ENCODE assay signal across 1 cellular context in the genomic region with DNA sequence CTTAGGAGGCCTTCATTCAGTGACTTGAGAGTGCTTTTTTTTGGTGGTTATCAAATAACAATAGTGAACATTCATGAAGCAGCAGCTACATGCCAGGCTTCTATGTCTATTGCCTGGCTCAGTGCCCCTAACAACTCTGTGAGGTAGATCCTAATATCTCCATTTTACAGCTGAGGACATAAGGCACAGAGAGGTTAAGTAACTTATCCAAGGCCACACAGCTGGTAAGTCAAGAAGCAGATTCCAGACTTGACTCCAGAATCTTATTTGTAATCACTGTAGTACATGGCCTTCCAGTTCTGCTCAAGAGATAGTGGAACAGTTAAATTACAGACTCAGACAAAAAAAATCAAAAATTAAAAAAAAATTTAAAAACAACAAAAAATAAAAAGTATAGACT.
A peak's percentile ranks its signal among the peaks of the same experiment; 100 is the strongest.
TF ChIP-seq lines count a peak whose summit lies in the region.

No MANE protein-coding gene starts in this region.

TF ChIP-seq in K562, 482 proteins besides CTCF, POLR2A, EP300 and RAD21 (continued from another document):
- TF ChIP-seq, protein P1, sequence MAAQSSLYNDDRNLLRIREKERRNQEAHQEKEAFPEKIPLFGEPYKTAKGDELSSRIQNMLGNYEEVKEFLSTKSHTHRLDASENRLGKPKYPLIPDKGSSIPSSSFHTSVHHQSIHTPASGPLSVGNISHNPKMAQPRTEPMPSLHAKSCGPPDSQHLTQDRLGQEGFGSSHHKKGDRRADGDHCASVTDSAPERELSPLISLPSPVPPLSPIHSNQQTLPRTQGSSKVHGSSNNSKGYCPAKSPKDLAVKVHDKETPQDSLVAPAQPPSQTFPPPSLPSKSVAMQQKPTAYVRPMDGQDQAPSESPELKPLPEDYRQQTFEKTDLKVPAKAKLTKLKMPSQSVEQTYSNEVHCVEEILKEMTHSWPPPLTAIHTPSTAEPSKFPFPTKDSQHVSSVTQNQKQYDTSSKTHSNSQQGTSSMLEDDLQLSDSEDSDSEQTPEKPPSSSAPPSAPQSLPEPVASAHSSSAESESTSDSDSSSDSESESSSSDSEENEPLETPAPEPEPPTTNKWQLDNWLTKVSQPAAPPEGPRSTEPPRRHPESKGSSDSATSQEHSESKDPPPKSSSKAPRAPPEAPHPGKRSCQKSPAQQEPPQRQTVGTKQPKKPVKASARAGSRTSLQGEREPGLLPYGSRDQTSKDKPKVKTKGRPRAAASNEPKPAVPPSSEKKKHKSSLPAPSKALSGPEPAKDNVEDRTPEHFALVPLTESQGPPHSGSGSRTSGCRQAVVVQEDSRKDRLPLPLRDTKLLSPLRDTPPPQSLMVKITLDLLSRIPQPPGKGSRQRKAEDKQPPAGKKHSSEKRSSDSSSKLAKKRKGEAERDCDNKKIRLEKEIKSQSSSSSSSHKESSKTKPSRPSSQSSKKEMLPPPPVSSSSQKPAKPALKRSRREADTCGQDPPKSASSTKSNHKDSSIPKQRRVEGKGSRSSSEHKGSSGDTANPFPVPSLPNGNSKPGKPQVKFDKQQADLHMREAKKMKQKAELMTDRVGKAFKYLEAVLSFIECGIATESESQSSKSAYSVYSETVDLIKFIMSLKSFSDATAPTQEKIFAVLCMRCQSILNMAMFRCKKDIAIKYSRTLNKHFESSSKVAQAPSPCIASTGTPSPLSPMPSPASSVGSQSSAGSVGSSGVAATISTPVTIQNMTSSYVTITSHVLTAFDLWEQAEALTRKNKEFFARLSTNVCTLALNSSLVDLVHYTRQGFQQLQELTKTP (IDR thresholded peaks at IDR 0.05; ENCODE audit: low read depth in 1 of 2, partially characterized antibody in 2 of 2), result no peak
- TF ChIP-seq ZNF766 (CRISPR knock-in tag; conservative IDR thresholded peaks at IDR 0.05) (no peak), HIVEP1 (CRISPR knock-in tag; IDR thresholded peaks at IDR 0.05) (no peak), PRPF4 (IDR thresholded peaks at IDR 0.05; ENCODE audit: insufficient read depth, low read depth, low read length, poor library complexity, severe bottlenecking) (no peak), ZFP36 (IDR thresholded peaks at IDR 0.05; ENCODE audit: low read depth, low read length, partially characterized antibody) (peak; percentile 80), MYC (IDR thresholded peaks at IDR 0.05; ENCODE audit: low read depth, low read length) (no peak), MYC (CRISPR knock-in tag; IDR thresholded peaks at IDR 0.05; ENCODE audit: borderline replicate concordance, low read depth) (no peak), SOX6 (IDR thresholded peaks at IDR 0.05) (no peak), YY1 (IDR thresholded peaks at IDR 0.05; ENCODE audit: borderline replicate concordance in 1 of 3, control insufficient read depth in 1 of 3, extremely low read depth in 1 of 3, insufficient read depth in 3 of 3, insufficient read length in 1 of 3, insufficient replicate concordance in 2 of 3, low read depth in 1 of 3, low read length in 2 of 3) (no peak), ZNF134 (CRISPR knock-in tag; conservative IDR thresholded peaks at IDR 0.05) (no peak), ADNP (tag; IDR thresholded peaks at IDR 0.05) (peak; percentile 92), NONO (IDR thresholded peaks at IDR 0.05; ENCODE audit: low read depth in 2 of 2, low read length in 1 of 2) (no peak), ZNF717 (CRISPR knock-in tag; IDR thresholded peaks at IDR 0.05) (no peak), NFE2L1 (tag; IDR thresholded peaks at IDR 0.05; ENCODE audit: borderline replicate concordance, low read depth) (no peak), ZNF384 (IDR thresholded peaks at IDR 0.05; ENCODE audit: low read depth, low read length) (no peak), BCOR (IDR thresholded peaks at IDR 0.05) (peak; percentile 98), ARID2 (IDR thresholded peaks at IDR 0.05) (no peak), ZNF174 (CRISPR knock-in tag; IDR thresholded peaks at IDR 0.05) (no peak), SRSF3 (IDR thresholded peaks at IDR 0.05; ENCODE audit: insufficient read depth, low read length) (no peak)
- TF ChIP-seq, protein P2, sequence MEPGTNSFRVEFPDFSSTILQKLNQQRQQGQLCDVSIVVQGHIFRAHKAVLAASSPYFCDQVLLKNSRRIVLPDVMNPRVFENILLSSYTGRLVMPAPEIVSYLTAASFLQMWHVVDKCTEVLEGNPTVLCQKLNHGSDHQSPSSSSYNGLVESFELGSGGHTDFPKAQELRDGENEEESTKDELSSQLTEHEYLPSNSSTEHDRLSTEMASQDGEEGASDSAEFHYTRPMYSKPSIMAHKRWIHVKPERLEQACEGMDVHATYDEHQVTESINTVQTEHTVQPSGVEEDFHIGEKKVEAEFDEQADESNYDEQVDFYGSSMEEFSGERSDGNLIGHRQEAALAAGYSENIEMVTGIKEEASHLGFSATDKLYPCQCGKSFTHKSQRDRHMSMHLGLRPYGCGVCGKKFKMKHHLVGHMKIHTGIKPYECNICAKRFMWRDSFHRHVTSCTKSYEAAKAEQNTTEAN (CRISPR knock-in tag; IDR thresholded peaks at IDR 0.05), result no peak
- TF ChIP-seq, protein P3, sequence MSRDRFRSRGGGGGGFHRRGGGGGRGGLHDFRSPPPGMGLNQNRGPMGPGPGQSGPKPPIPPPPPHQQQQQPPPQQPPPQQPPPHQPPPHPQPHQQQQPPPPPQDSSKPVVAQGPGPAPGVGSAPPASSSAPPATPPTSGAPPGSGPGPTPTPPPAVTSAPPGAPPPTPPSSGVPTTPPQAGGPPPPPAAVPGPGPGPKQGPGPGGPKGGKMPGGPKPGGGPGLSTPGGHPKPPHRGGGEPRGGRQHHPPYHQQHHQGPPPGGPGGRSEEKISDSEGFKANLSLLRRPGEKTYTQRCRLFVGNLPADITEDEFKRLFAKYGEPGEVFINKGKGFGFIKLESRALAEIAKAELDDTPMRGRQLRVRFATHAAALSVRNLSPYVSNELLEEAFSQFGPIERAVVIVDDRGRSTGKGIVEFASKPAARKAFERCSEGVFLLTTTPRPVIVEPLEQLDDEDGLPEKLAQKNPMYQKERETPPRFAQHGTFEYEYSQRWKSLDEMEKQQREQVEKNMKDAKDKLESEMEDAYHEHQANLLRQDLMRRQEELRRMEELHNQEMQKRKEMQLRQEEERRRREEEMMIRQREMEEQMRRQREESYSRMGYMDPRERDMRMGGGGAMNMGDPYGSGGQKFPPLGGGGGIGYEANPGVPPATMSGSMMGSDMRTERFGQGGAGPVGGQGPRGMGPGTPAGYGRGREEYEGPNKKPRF (IDR thresholded peaks at IDR 0.05; ENCODE audit: low read depth, low read length), result no peak
- TF ChIP-seq, protein P4, sequence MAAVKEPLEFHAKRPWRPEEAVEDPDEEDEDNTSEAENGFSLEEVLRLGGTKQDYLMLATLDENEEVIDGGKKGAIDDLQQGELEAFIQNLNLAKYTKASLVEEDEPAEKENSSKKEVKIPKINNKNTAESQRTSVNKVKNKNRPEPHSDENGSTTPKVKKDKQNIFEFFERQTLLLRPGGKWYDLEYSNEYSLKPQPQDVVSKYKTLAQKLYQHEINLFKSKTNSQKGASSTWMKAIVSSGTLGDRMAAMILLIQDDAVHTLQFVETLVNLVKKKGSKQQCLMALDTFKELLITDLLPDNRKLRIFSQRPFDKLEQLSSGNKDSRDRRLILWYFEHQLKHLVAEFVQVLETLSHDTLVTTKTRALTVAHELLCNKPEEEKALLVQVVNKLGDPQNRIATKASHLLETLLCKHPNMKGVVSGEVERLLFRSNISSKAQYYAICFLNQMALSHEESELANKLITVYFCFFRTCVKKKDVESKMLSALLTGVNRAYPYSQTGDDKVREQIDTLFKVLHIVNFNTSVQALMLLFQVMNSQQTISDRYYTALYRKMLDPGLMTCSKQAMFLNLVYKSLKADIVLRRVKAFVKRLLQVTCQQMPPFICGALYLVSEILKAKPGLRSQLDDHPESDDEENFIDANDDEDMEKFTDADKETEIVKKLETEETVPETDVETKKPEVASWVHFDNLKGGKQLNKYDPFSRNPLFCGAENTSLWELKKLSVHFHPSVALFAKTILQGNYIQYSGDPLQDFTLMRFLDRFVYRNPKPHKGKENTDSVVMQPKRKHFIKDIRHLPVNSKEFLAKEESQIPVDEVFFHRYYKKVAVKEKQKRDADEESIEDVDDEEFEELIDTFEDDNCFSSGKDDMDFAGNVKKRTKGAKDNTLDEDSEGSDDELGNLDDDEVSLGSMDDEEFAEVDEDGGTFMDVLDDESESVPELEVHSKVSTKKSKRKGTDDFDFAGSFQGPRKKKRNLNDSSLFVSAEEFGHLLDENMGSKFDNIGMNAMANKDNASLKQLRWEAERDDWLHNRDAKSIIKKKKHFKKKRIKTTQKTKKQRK (IDR thresholded peaks at IDR 0.05; ENCODE audit: borderline replicate concordance, low read depth, low read length), result no peak
- TF ChIP-seq, protein P5, sequence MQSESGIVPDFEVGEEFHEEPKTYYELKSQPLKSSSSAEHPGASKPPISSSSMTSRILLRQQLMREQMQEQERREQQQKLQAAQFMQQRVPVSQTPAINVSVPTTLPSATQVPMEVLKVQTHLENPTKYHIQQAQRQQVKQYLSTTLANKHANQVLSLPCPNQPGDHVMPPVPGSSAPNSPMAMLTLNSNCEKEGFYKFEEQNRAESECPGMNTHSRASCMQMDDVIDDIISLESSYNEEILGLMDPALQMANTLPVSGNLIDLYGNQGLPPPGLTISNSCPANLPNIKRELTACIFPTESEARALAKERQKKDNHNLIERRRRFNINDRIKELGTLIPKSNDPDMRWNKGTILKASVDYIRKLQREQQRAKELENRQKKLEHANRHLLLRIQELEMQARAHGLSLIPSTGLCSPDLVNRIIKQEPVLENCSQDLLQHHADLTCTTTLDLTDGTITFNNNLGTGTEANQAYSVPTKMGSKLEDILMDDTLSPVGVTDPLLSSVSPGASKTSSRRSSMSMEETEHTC (IDR thresholded peaks at IDR 0.05), result no peak
- TF ChIP-seq, protein P6, sequence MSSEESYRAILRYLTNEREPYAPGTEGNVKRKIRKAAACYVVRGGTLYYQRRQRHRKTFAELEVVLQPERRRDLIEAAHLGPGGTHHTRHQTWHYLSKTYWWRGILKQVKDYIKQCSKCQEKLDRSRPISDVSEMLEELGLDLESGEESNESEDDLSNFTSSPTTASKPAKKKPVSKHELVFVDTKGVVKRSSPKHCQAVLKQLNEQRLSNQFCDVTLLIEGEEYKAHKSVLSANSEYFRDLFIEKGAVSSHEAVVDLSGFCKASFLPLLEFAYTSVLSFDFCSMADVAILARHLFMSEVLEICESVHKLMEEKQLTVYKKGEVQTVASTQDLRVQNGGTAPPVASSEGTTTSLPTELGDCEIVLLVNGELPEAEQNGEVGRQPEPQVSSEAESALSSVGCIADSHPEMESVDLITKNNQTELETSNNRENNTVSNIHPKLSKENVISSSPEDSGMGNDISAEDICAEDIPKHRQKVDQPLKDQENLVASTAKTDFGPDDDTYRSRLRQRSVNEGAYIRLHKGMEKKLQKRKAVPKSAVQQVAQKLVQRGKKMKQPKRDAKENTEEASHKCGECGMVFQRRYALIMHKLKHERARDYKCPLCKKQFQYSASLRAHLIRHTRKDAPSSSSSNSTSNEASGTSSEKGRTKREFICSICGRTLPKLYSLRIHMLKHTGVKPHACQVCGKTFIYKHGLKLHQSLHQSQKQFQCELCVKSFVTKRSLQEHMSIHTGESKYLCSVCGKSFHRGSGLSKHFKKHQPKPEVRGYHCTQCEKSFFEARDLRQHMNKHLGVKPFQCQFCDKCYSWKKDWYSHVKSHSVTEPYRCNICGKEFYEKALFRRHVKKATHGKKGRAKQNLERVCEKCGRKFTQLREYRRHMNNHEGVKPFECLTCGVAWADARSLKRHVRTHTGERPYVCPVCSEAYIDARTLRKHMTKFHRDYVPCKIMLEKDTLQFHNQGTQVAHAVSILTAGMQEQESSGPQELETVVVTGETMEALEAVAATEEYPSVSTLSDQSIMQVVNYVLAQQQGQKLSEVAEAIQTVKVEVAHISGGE (CRISPR knock-in tag; IDR thresholded peaks at IDR 0.05), result no peak
- TF ChIP-seq, protein P7, sequence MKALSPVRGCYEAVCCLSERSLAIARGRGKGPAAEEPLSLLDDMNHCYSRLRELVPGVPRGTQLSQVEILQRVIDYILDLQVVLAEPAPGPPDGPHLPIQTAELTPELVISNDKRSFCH (CRISPR knock-in tag; IDR thresholded peaks at IDR 0.05), result no peak
- TF ChIP-seq, protein P7 (tag; IDR thresholded peaks at IDR 0.05), result no peak
- TF ChIP-seq, protein P8, sequence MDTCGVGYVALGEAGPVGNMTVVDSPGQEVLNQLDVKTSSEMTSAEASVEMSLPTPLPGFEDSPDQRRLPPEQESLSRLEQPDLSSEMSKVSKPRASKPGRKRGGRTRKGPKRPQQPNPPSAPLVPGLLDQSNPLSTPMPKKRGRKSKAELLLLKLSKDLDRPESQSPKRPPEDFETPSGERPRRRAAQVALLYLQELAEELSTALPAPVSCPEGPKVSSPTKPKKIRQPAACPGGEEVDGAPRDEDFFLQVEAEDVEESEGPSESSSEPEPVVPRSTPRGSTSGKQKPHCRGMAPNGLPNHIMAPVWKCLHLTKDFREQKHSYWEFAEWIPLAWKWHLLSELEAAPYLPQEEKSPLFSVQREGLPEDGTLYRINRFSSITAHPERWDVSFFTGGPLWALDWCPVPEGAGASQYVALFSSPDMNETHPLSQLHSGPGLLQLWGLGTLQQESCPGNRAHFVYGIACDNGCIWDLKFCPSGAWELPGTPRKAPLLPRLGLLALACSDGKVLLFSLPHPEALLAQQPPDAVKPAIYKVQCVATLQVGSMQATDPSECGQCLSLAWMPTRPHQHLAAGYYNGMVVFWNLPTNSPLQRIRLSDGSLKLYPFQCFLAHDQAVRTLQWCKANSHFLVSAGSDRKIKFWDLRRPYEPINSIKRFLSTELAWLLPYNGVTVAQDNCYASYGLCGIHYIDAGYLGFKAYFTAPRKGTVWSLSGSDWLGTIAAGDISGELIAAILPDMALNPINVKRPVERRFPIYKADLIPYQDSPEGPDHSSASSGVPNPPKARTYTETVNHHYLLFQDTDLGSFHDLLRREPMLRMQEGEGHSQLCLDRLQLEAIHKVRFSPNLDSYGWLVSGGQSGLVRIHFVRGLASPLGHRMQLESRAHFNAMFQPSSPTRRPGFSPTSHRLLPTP (IDR thresholded peaks at IDR 0.05; ENCODE audit: borderline replicate concordance, extremely low read depth, insufficient read length), result no peak
TF ChIP-seq in K562: peak in this region for 7.
